ENCODE assay signal across 8 cellular contexts in genomic region chr15:48962662-48963523, GRCh38. TPM values are rescaled to one million over a fixed set of nuclear protein-coding genes. Genes with fewer than 3 reads are reported as not detected.
DNase-seq lines count a peak whose midpoint lies in the region; ATAC-seq and TF ChIP-seq lines count a peak whose summit lies in the region.

No MANE protein-coding gene starts in this region.

- 0 out of 4 replicates have a peak, but pooled peaks of 1 of the 2 experiments have one; percentile 11 for TF ChIP-seq CTCF in GM23338 (conservative IDR thresholded peaks at IDR 0.05; ENCODE audit: low read depth in 2 of 2)
- TF ChIP-seq CTCF in gastroesophageal sphincter (IDR thresholded peaks at IDR 0.05): no peak
- TF ChIP-seq CTCF in osteoblast (IDR thresholded peaks at IDR 0.05; ENCODE audit: extremely low read depth, low read depth, low read length): no peak

- H3K27me3 Mint-ChIP-seq in GM23338 (ENCODE audit: insufficient read depth, low read depth, poor library complexity): peaks cover 27% of the 10 kb centered on the region
- peaks cover 35% of the 10 kb centered on the region for H3K27me3 Mint-ChIP-seq in activated CD4-positive, alpha-beta memory T cell treated with anti-CD3 and anti-CD28 coated beads, Interleukin-2, amount 10 ng/mL, durations not matched to agents 7 days and 5 days

- no peak for TF ChIP-seq EP300 in gastroesophageal sphincter (IDR thresholded peaks at IDR 0.05)

- no peak for TF ChIP-seq POLR2A in gastroesophageal sphincter (IDR thresholded peaks at IDR 0.05)

- peak overlapping the region; percentile 72 for H3K4me2 ChIP-seq in GM23338
- peak overlapping the region; percentile 95 for H3K4me2 ChIP-seq in osteoblast (ENCODE audit: insufficient read depth, low read length)

- H3K4me1 Mint-ChIP-seq in GM23338: peaks cover 12% of the 10 kb centered on the region; the same call in 2 of the 3 replicates
- peaks cover 51% of the 10 kb centered on the region for H3K4me1 Mint-ChIP-seq in activated CD4-positive, alpha-beta memory T cell treated with anti-CD3 and anti-CD28 coated beads, Interleukin-2, amount 10 ng/mL, durations not matched to agents 7 days and 5 days

- H2AFZ ChIP-seq in GM23338: peak overlapping the region; percentile 88
- peak overlapping the region; percentile 78 for H2AFZ ChIP-seq in osteoblast (ENCODE audit: low read length)

- no peak overlapping the region for H3K27ac ChIP-seq in GM23338 (ENCODE audit: low read depth)
- peak overlapping the region in 3 of 4 donors; percentile 12 to 61 (median 14) for H3K27ac ChIP-seq in gastroesophageal sphincter
- H3K27ac ChIP-seq in osteoblast (ENCODE audit: low read depth, low read length): peak overlapping the region; percentile 64

- CTCF ChIA-PET in activated CD4-positive, alpha-beta memory T cell treated with anti-CD3 and anti-CD28 coated beads, Interleukin-2, amount 10 ng/mL, durations not matched to agents 7 days and 5 days (lab: Charles Lee): interaction anchor here (0.7 to 6.4 kb wide), 6 partner anchors 13 to 183 kb away, joined by 3 to 113 read pairs (median 8); partner anchors contain the start of gene EID1

- 0 to 53% methylated on average over 3 to 11 of the region's 54 CpGs for WGBS in gastroesophageal sphincter (ENCODE audit: low coverage in 1 of 2), 2 donors

- H3K4me3 ChIP-seq in GM23338 (peak overlapping the region; percentile 56), gastroesophageal sphincter (peak overlapping the region; percentile 40 to 61), osteoblast (ENCODE audit: insufficient read depth, low read length) (peak overlapping the region; percentile 76)

- H3K79me2 ChIP-seq in GM23338 (replicated peaks; ENCODE audit: insufficient read depth) (no peaks in the 10 kb centered on the region), osteoblast (ENCODE audit: insufficient read depth, low read length) (no peaks in the 10 kb centered on the region)

- peak overlapping the region; percentile 80 for H3K4me3 Mint-ChIP-seq in GM23338
- H3K4me3 Mint-ChIP-seq in activated CD4-positive, alpha-beta memory T cell treated with anti-CD3 and anti-CD28 coated beads, Interleukin-2, amount 10 ng/mL, durations not matched to agents 7 days and 5 days: peak overlapping the region; percentile 67

- H3K9me3 ChIP-seq in gastroesophageal sphincter (no peaks in the 10 kb centered on the region), osteoblast (ENCODE audit: low read depth, low read length) (no peaks in the 10 kb centered on the region)

- no peaks in the 10 kb centered on the region for H3K9me2 ChIP-seq in GM23338 (ENCODE audit: insufficient read depth)

- no peaks in the 10 kb centered on the region for H3K36me3 ChIP-seq in GM23338 (ENCODE audit: insufficient read depth)
- no peaks in the 10 kb centered on the region for H3K36me3 ChIP-seq in gastroesophageal sphincter
- no peaks in the 10 kb centered on the region for H3K36me3 ChIP-seq in osteoblast (ENCODE audit: insufficient read depth, low read length)

- H3K27me3 ChIP-seq in GM23338 (ENCODE audit: insufficient read depth) (peaks cover 31% of the 10 kb centered on the region), gastroesophageal sphincter (no peaks in the 10 kb centered on the region), osteoblast (ENCODE audit: insufficient read depth, low read length) (no peaks in the 10 kb centered on the region)

- H3K9me3 Mint-ChIP-seq in GM23338: no peaks in the 10 kb centered on the region
- no peaks in the 10 kb centered on the region for H3K9me3 Mint-ChIP-seq in activated CD4-positive, alpha-beta memory T cell treated with anti-CD3 and anti-CD28 coated beads, Interleukin-2, amount 10 ng/mL, durations not matched to agents 7 days and 5 days

- ATAC-seq in GM23338 (peak; percentile 83), gastroesophageal sphincter (peak; percentile 67), HG02970 (IDR thresholded peaks at IDR 0.05; ENCODE audit: low FRiP score, unreplicated experiment) (no peak), GM18909 (IDR thresholded peaks at IDR 0.05; ENCODE audit: poor library complexity, unreplicated experiment) (no peak)

- no peaks in the 10 kb centered on the region for H4K20me1 ChIP-seq in GM23338 (replicated peaks; ENCODE audit: insufficient read depth)
- H4K20me1 ChIP-seq in osteoblast (ENCODE audit: insufficient read depth, low read length): no peaks in the 10 kb centered on the region

- no peaks in the 10 kb centered on the region for H3K36me3 Mint-ChIP-seq in GM23338 (ENCODE audit: low read depth)
- peaks cover 2% of the 10 kb centered on the region for H3K36me3 Mint-ChIP-seq in activated CD4-positive, alpha-beta memory T cell treated with anti-CD3 and anti-CD28 coated beads, Interleukin-2, amount 10 ng/mL, durations not matched to agents 7 days and 5 days (ENCODE audit: low read depth)

- POLR2A ChIA-PET in activated CD4-positive, alpha-beta memory T cell treated with anti-CD3 and anti-CD28 coated beads, Interleukin-2, amount 10 ng/mL, durations not matched to agents 7 days and 5 days (lab: Charles Lee): interaction anchor here (1.4 to 6.8 kb wide), 3 partner anchors 10 to 101 kb away, joined by 4 to 55 read pairs (median 7); partner anchors contain the start of gene EID1

- H3F3A ChIP-seq in GM23338 (replicated peaks; ENCODE audit: low read depth): no peaks in the 10 kb centered on the region

- no peak overlapping the region for H3K27ac Mint-ChIP-seq in GM23338
- no peak overlapping the region for H3K27ac Mint-ChIP-seq in activated CD4-positive, alpha-beta memory T cell treated with anti-CD3 and anti-CD28 coated beads, Interleukin-2, amount 10 ng/mL, durations not matched to agents 7 days and 5 days

- H3K4me1 ChIP-seq in GM23338 (ENCODE audit: insufficient read depth) (peaks cover 6% of the 10 kb centered on the region; the same call in 1 of the 2 replicates), gastroesophageal sphincter (peaks cover 0 to 25% (median 10%) of the 10 kb centered on the region in 3 donors), osteoblast (ENCODE audit: insufficient read depth, low read length) (peaks cover 21% of the 10 kb centered on the region)

- peak; percentile 31 for DNase-seq in AG08396 (ENCODE audit: low spot score)
- peak; percentile 67 for DNase-seq in GM23338 (ENCODE audit: low spot score)
- no peak for DNase-seq in activated CD4-positive, alpha-beta memory T cell treated with anti-CD3 and anti-CD28 coated beads, Interleukin-2, amount 10 ng/mL, durations not matched to agents 7 days and 5 days
- peak; percentile 79 for DNase-seq in osteoblast (ENCODE audit: insufficient read length, low spot score, missing footprints)
- no peak for DNase-seq in MV-4-11 (lab: John Stamatoyannopoulos, UW)

TF ChIP-seq in GM23338, 12 proteins besides CTCF, POLR2A, EP300 and RAD21:
- TF ChIP-seq NANOG (IDR thresholded peaks at IDR 0.05; ENCODE audit: borderline replicate concordance): no peak
- TF ChIP-seq ETS1 (IDR thresholded peaks at IDR 0.05): no peak

RNA-seq across cellular contexts. Expression of gene SHC4, which starts 0.8 kb away (rescaled TPM):
- total RNA-seq in GM23338 (2014; rRNA removed; shearing (Covaris generic)): 0.21 and 0.31 TPM in 2 replicates
- polyA plus RNA-seq in GM23338 (2016; fragmentation: Nextera tagmentation; extraction: Ambion mirVana): 0.32 and 0.38 TPM in 2 replicates
- 1 to 10 TPM; 1.9 to 2.8 TPM for total RNA-seq in activated CD4-positive, alpha-beta memory T cell treated with anti-CD3 and anti-CD28 coated beads, Interleukin-2, amount 10 ng/mL, durations not matched to agents 7 days and 5 days
- total RNA-seq in gastroesophageal sphincter: 1 to 10 TPM; 1.4 to 4.2 (median 2.1) TPM
- 0.72 and 1.5 TPM in 2 replicates for total RNA-seq in osteoblast

Comparison
In these comparisons a context has a peak if more than half of its experiments do, and no peak if none do; other contexts are left out.
1. DNase-seq: peak in AG08396 (single experiment), GM23338 (single experiment) and osteoblast (single experiment); none in activated CD4-positive, alpha-beta memory T cell treated with anti-CD3 and anti-CD28 coated beads, Interleukin-2, amount 10 ng/mL, durations not matched to agents 7 days and 5 days (single experiment) and MV-4-11 (single experiment).
2. ATAC-seq: peak in GM23338 (single experiment) and gastroesophageal sphincter (single experiment); none in HG02970 (single experiment) and GM18909 (single experiment).
3. Peak in every context shown above with its lines, with median percentiles within 50 percentile points of each other: H3K4me3 ChIP-seq.